In genomic region chr12:78568326-78569020, GRCh38 we compare ENCODE assay signal across 17 cellular contexts.
DNase-seq lines count a peak whose midpoint lies in the region; TF ChIP-seq lines count a peak whose summit lies in the region.
"Had no signal": no experiment of that assay in that cellular context is flagged by ENCODE, and none has a peak within 500 bp of the region (broad histone marks: within the 10 kb centered on the region; RNA-seq: fewer than 3 reads in every experiment).

No MANE protein-coding gene starts in this region.

- no peaks in the 10 kb centered on the region for H4K20me1 ChIP-seq in hepatocyte (ENCODE audit: insufficient read depth, poor library complexity, severe bottlenecking)

- TF ChIP-seq CTCF in A673 (conservative IDR thresholded peaks at IDR 0.05; ENCODE audit: low read depth, low read length) (no peak), astrocyte of the spinal cord (IDR thresholded peaks at IDR 0.05; ENCODE audit: low read depth, low read length) (no peak), nephron (IDR thresholded peaks at IDR 0.05; ENCODE audit: unreplicated experiment in 3 of 3) (no peak), hepatocyte (IDR thresholded peaks at IDR 0.05; ENCODE audit: poor library complexity) (no peak), colonic mucosa (IDR thresholded peaks at IDR 0.05) (no peak)

- BruUV-seq in A673 (replicated peaks; lab: Mats Ljungman, UMichigan): no TSS peak

- H3K27me3 Mint-ChIP-seq in nephron (ENCODE audit: low read depth): no peaks in the 10 kb centered on the region
- H3K27me3 Mint-ChIP-seq: activated B cell treated with CpG ODN at 0.5 μM for 24 hours; CD4-positive, CD25-positive, alpha-beta regulatory T cell had no signal

- no peak overlapping the region for H2AFZ ChIP-seq in hepatocyte

- H3K27me3 ChIP-seq in A673 (replicated peaks; ENCODE audit: insufficient read depth, low read depth, low read length, poor library complexity) (no peaks in the 10 kb centered on the region), hepatocyte (no peaks in the 10 kb centered on the region), colonic mucosa (no peaks in the 10 kb centered on the region)
- H3K27me3 ChIP-seq: pancreas, Peyer's patch had no signal

- H3K4me3 Mint-ChIP-seq in nephron: no peak overlapping the region
- H3K4me3 Mint-ChIP-seq: activated B cell treated with CpG ODN at 0.5 μM for 24 hours; CD4-positive, CD25-positive, alpha-beta regulatory T cell had no signal

- in situ Hi-C loops in astrocyte of the spinal cord (cut with HindIII; ENCODE audit: low sequenced_read_pairs): no loop called here

- CTCF ChIA-PET in A673 (lab: Charles Lee): no interaction called here

- H3K4me1 ChIP-seq in A673 (ENCODE audit: insufficient read depth, low read length, poor library complexity, severe bottlenecking): peaks cover 22% of the 10 kb centered on the region
- H3K4me1 ChIP-seq in hepatocyte (ENCODE audit: insufficient read depth): no peaks in the 10 kb centered on the region
- H3K4me1 ChIP-seq in colonic mucosa: no peaks in the 10 kb centered on the region
- H3K4me1 ChIP-seq: pancreas, Peyer's patch had no signal

- no peaks in the 10 kb centered on the region for H3K36me3 Mint-ChIP-seq in nephron (ENCODE audit: low read depth)
- H3K36me3 Mint-ChIP-seq: activated naive CD4-positive, alpha-beta T cell treated with anti-CD3 and anti-CD28 coated beads, Interleukin-2, amount 50 U/mL, for 72 hours; CD4-positive, CD25-positive, alpha-beta regulatory T cell had no signal

- 50% methylated on average over 2 of the region's 2 CpGs for WGBS in hepatocyte (ENCODE audit: low lambda C conversion rate, missing lambda C conversion rate)

- H3K9me3 ChIP-seq in A673 (ENCODE audit: low read depth, low read length, poor library complexity, severe bottlenecking) (no peaks in the 10 kb centered on the region), hepatocyte (ENCODE audit: low read depth) (no peaks in the 10 kb centered on the region), colonic mucosa (no peaks in the 10 kb centered on the region)
- H3K9me3 ChIP-seq: pancreas, Peyer's patch had no signal

- no peaks in the 10 kb centered on the region for H3K9me2 ChIP-seq in hepatocyte (replicated peaks; ENCODE audit: insufficient read depth)

- H3K79me2 ChIP-seq in hepatocyte: no peaks in the 10 kb centered on the region

- DNase-seq in A673 (ENCODE audit: low spot score) (peak; percentile 35), LHCN-M2 (ENCODE audit: low read depth) (peak; percentile 2), astrocyte of the spinal cord (ENCODE audit: low read depth, low spot score) (peak; percentile 25), hepatocyte (ENCODE audit: low spot score) (no peak), colonic mucosa (no peak)
- no peak for DNase-seq in stimulated activated CD4-positive, alpha-beta T cell treated with anti-CD3 and anti-CD28 coated beads, Interleukin-4, amount 100 ng/mL, for 1 hour
- DNase-seq in activated CD4-positive, CD25-positive, alpha-beta regulatory T cell (lab: John Stamatoyannopoulos, UW): no peak
- DNase-seq: activated B cell treated with CpG ODN at 0.5 μM for 24 hours; CD4-positive, CD25-positive, alpha-beta regulatory T cell; erythroblast; NCI-H1436; pancreas; Peyer's patch; stimulated activated CD4-positive, alpha-beta T cell treated with anti-CD3 and anti-CD28 coated beads, Interleukin-2, amount 100 ng/mL, for 48 hours had no signal

- POLR2A ChIA-PET in A673 (lab: Charles Lee; ENCODE audit: low non-redundant PET): no interaction called here

- H3K4me1 Mint-ChIP-seq in nephron: peaks cover 7% of the 10 kb centered on the region
- H3K4me1 Mint-ChIP-seq: activated B cell treated with CpG ODN at 0.5 μM for 24 hours had no signal

- H3K4me2 ChIP-seq in hepatocyte: no peak overlapping the region

- H3K4me3 ChIP-seq in A673 (ENCODE audit: low read depth, low read length, poor library complexity, severe bottlenecking): no peak overlapping the region
- H3K4me3 ChIP-seq in astrocyte of the spinal cord (ENCODE audit: low read depth, low read length): no peak overlapping the region
- H3K4me3 ChIP-seq in hepatocyte: no peak overlapping the region
- H3K4me3 ChIP-seq in colonic mucosa: no peak overlapping the region
- H3K4me3 ChIP-seq: pancreas, Peyer's patch, skin epidermis had no signal

- H3K27ac ChIP-seq in A673 (ENCODE audit: low read depth, low read length, poor library complexity, severe bottlenecking) (peak overlapping the region; percentile 48), hepatocyte (no peak overlapping the region), colonic mucosa (no peak overlapping the region)
- H3K27ac ChIP-seq: pancreas, Peyer's patch, skin epidermis had no signal

- peak overlapping the region; percentile 61 to 81 (median 79) for H3K27ac Mint-ChIP-seq in nephron
- H3K27ac Mint-ChIP-seq: activated B cell treated with CpG ODN at 0.5 μM for 24 hours; activated naive CD4-positive, alpha-beta T cell treated with anti-CD3 and anti-CD28 coated beads, Interleukin-2, amount 50 U/mL, for 72 hours; CD4-positive, CD25-positive, alpha-beta regulatory T cell had no signal

- H3K9ac ChIP-seq in colonic mucosa (ENCODE audit: low read depth in 2 of 2, low read length in 2 of 2): no peak overlapping the region

- H3K36me3 ChIP-seq in A673 (ENCODE audit: insufficient read depth, low read length, poor library complexity, severe bottlenecking) (no peaks in the 10 kb centered on the region), hepatocyte (replicated peaks; ENCODE audit: insufficient read depth, low read depth) (no peaks in the 10 kb centered on the region), colonic mucosa (no peaks in the 10 kb centered on the region)
- H3K36me3 ChIP-seq: pancreas, Peyer's patch had no signal

- intact Hi-C loops in A673 (cut with micrococcal nuclease; ENCODE audit: unreplicated experiment) (loop anchor here (10.0 kb wide), 1 partner anchor 296 kb away; the partner anchor contains the start of gene SYT1), colonic mucosa (cut with DNase I) (no loop called here)

- no peaks in the 10 kb centered on the region for H3K9me3 Mint-ChIP-seq in nephron
- H3K9me3 Mint-ChIP-seq: activated B cell treated with CpG ODN at 0.5 μM for 24 hours had no signal

Comparison
In these comparisons a context has a peak if more than half of its experiments do, and no peak if none do; other contexts are left out.
1. DNase-seq: peak in A673 (single experiment), LHCN-M2 (single experiment) and astrocyte of the spinal cord (single experiment); none in stimulated activated CD4-positive, alpha-beta T cell treated with anti-CD3 and anti-CD28 coated beads, Interleukin-4, amount 100 ng/mL, for 1 hour (single experiment), activated CD4-positive, CD25-positive, alpha-beta regulatory T cell (0 of 4), hepatocyte (single experiment) and colonic mucosa (single experiment).